ENCODE assay signal across 21 cellular contexts in genomic region chr18:46411191-46411590, GRCh38.
"Had no signal": no experiment of that assay in that cellular context is flagged by ENCODE, and none has a peak within 500 bp of the region (broad histone marks: within the 10 kb centered on the region; RNA-seq: fewer than 3 reads in every experiment).

No MANE protein-coding gene starts in this region.

- H3K4me1 Mint-ChIP-seq: activated CD4-positive, alpha-beta T cell treated with anti-CD3 and anti-CD28 coated beads, Interleukin-2, amount 10 ng/mL, durations not matched to agents 7 days and 5 days; memory B cell had no signal

- H3K27ac Mint-ChIP-seq: activated CD4-positive, alpha-beta T cell treated with anti-CD3 and anti-CD28 coated beads, Interleukin-2, amount 10 ng/mL, durations not matched to agents 7 days and 5 days; activated naive CD8-positive, alpha-beta T cell treated with anti-CD3 and anti-CD28 coated beads for 36 hours; dendritic cell treated with granulocyte-macrophage colony-stimulating factor and Interleukin-4, amounts not matched to agents 40 ng/mL and 50 ng/mL, for 4 days; memory B cell; T-helper 2 cell treated with Interferon-gamma antibody and Interleukin-4, amounts not matched to agents 5 μg/mL and 100 μg/mL, for 36 hours had no signal

- H3K27me3 ChIP-seq: left lung, ovary, suprapubic skin had no signal

- H3K36me3 Mint-ChIP-seq: activated naive CD8-positive, alpha-beta T cell treated with anti-CD3 and anti-CD28 coated beads for 36 hours; memory B cell had no signal

- FAIRE-seq: islet of Langerhans, small intestine had no signal

- H3K27me3 Mint-ChIP-seq: activated CD4-positive, alpha-beta T cell treated with anti-CD3 and anti-CD28 coated beads, Interleukin-2, amount 10 ng/mL, durations not matched to agents 7 days and 5 days; activated naive CD8-positive, alpha-beta T cell treated with anti-CD3 and anti-CD28 coated beads for 36 hours had no signal

- H3K9me3 Mint-ChIP-seq: activated CD4-positive, alpha-beta T cell treated with anti-CD3 and anti-CD28 coated beads, Interleukin-2, amount 10 ng/mL, durations not matched to agents 7 days and 5 days; activated naive CD8-positive, alpha-beta T cell treated with anti-CD3 and anti-CD28 coated beads for 36 hours; dendritic cell treated with granulocyte-macrophage colony-stimulating factor and Interleukin-4, amounts not matched to agents 40 ng/mL and 50 ng/mL, for 4 days; memory B cell; neural crest cell; T-helper 2 cell treated with Interferon-gamma antibody and Interleukin-4, amounts not matched to agents 5 μg/mL and 100 μg/mL, for 36 hours had no signal

- H3K4me3 Mint-ChIP-seq: activated CD4-positive, alpha-beta T cell treated with anti-CD3 and anti-CD28 coated beads, Interleukin-2, amount 10 ng/mL, durations not matched to agents 7 days and 5 days; activated naive CD8-positive, alpha-beta T cell treated with anti-CD3 and anti-CD28 coated beads for 36 hours; dendritic cell treated with granulocyte-macrophage colony-stimulating factor and Interleukin-4, amounts not matched to agents 40 ng/mL and 50 ng/mL, for 4 days; memory B cell; neural crest cell; T-helper 2 cell treated with Interferon-gamma antibody and Interleukin-4, amounts not matched to agents 5 μg/mL and 100 μg/mL, for 36 hours had no signal

- H3K27ac ChIP-seq: brain microvascular endothelial cell, left lung, ovary, suprapubic skin had no signal

- H3K4me3 ChIP-seq: left lung, ovary, suprapubic skin had no signal

- ATAC-seq: left lung had no signal

- H3K36me3 ChIP-seq: brain microvascular endothelial cell, left lung, ovary, suprapubic skin had no signal

- H3K9me3 ChIP-seq: left lung, ovary, suprapubic skin had no signal

- DNase-seq: activated CD4-positive, alpha-beta T cell treated with anti-CD3 and anti-CD28 coated beads, Interleukin-2, amount 10 ng/mL, durations not matched to agents 7 days and 5 days; activated CD4-positive, CD25-positive, alpha-beta regulatory T cell; activated CD8-positive, alpha-beta memory T cell treated with anti-CD3 and anti-CD28 coated beads, Interleukin-2, amount 50 U/mL, for 48 hours; activated gamma-delta T cell treated with Interleukin-2 at 50 U/mL for 16 hours; activated naive CD8-positive, alpha-beta T cell treated with anti-CD3 and anti-CD28 coated beads for 36 hours; brain microvascular endothelial cell; effector memory CD4-positive, alpha-beta T cell; foreskin melanocyte; left lung; small intestine; stimulated activated CD4-positive, alpha-beta T cell treated with anti-CD3 and anti-CD28 coated beads, Interleukin-4, amount 100 ng/mL, for 4 hours; stimulated activated CD8-positive, alpha-beta memory T cell treated with anti-CD3 and anti-CD28 coated beads, Interleukin-4, amount 100 ng/mL, for 48 hours; stimulated activated naive CD4-positive, alpha-beta T cell treated with Interleukin-2 at 50 U/mL for 16 hours; trophoblast cell had no signal
